ENCODE assay signal across 20 cellular contexts in genomic region chr10:131086094-131086493, GRCh38.
DNase-seq lines count a peak whose midpoint lies in the region; ATAC-seq, FAIRE-seq and TF ChIP-seq lines count a peak whose summit lies in the region.
"Had no signal": no experiment of that assay in that cellular context is flagged by ENCODE, and none has a peak within 500 bp of the region (broad histone marks: within the 10 kb centered on the region; RNA-seq: fewer than 3 reads in every experiment).

No MANE protein-coding gene starts in this region.

- H2AK5ac ChIP-seq in trophoblast cell (ENCODE audit: low read length): peak overlapping the region; percentile 25

- no peak overlapping the region for H3K4ac ChIP-seq in trophoblast cell (ENCODE audit: low read depth, low read length)

- ATAC-seq in HepG2: peak; percentile 87
- ATAC-seq in right lobe of liver: no peak
- ATAC-seq: GM12878, HCT116 had no signal

- no peak overlapping the region for H3K4me3 ChIP-seq in HepG2 (replicated peaks in 1 of 3; ENCODE audit: insufficient read depth in 1 of 3, low read depth in 2 of 3, low read length in 3 of 3)
- H3K4me3 ChIP-seq in right lobe of liver: no peak overlapping the region
- no peak overlapping the region for H3K4me3 ChIP-seq in trophoblast cell (ENCODE audit: low read depth, low read length)
- no peak overlapping the region for H3K4me3 ChIP-seq in suprapubic skin
- H3K4me3 ChIP-seq: BLaER1, GM12878, GM23248 had no signal

- H3K14ac ChIP-seq in trophoblast cell (ENCODE audit: low read length): peak overlapping the region; percentile 36

- TF ChIP-seq EP300 in HepG2 (IDR thresholded peaks at IDR 0.05; ENCODE audit: low read depth in 2 of 2, low read length in 2 of 2) (0 out of 4 replicates have a peak, but pooled peaks of 1 of the 2 experiments have one; percentile 32), HepG2 (CRISPR knock-in tag; IDR thresholded peaks at IDR 0.05; ENCODE audit: borderline replicate concordance) (no peak), suprapubic skin (IDR thresholded peaks at IDR 0.05) (no peak)

- peak overlapping the region; percentile 38 for H3K18ac ChIP-seq in trophoblast cell (ENCODE audit: low read length)

- peak overlapping the region; percentile 5; the same call in 1 of the 2 replicates for H3K4me2 ChIP-seq in HepG2 (ENCODE audit: low read depth, low read length)
- no peak overlapping the region for H3K4me2 ChIP-seq in trophoblast cell (ENCODE audit: low read length)

- no peaks in the 10 kb centered on the region for H3K79me2 ChIP-seq in HepG2 (ENCODE audit: insufficient read depth, low read length)
- H3K79me2 ChIP-seq in trophoblast cell (ENCODE audit: control insufficient read depth, insufficient read depth, low read length, poor library complexity): no peaks in the 10 kb centered on the region

- peaks cover 2 to 41% of the 10 kb centered on the region in 2 experiments; a peak in 4 of 5 replicates for H3K27me3 ChIP-seq in HepG2 (ENCODE audit: control insufficient read depth in 1 of 2, insufficient read depth in 2 of 2, low read length in 2 of 2)
- no peaks in the 10 kb centered on the region for H3K27me3 ChIP-seq in right lobe of liver
- no peaks in the 10 kb centered on the region for H3K27me3 ChIP-seq in trophoblast cell (ENCODE audit: insufficient read depth, low read length)
- peaks cover 32% of the 10 kb centered on the region for H3K27me3 ChIP-seq in suprapubic skin
- H3K27me3 ChIP-seq: BLaER1 had no signal

- no peak overlapping the region for H4K12ac ChIP-seq in trophoblast cell (ENCODE audit: low read depth, low read length)

- peak overlapping the region; percentile 58 for H2BK12ac ChIP-seq in trophoblast cell (ENCODE audit: low read length)

- H4K91ac ChIP-seq in trophoblast cell (ENCODE audit: low read depth, low read length): peak overlapping the region; percentile 71

- no TSS peak for BruUV-seq in HepG2 (replicated peaks; lab: Mats Ljungman, UMichigan)

- FAIRE-seq in HepG2 (lab: Jason Lieb, UNC): no peak
- FAIRE-seq: GM12878, GM19239, H54 had no signal

- H3K27ac ChIP-seq in HepG2 (ENCODE audit: extremely low read length, insufficient read depth, low read length) (no peak overlapping the region), right lobe of liver (no peak overlapping the region), trophoblast cell (ENCODE audit: low read depth, low read length) (peak overlapping the region; percentile 62), suprapubic skin (no peak overlapping the region), caudate nucleus (ENCODE audit: low read depth, low read length) (no peak overlapping the region)
- H3K27ac ChIP-seq: BLaER1, GM23248, HL-60 had no signal

- intact Hi-C loops in HepG2 (cut with micrococcal nuclease; ENCODE audit: unreplicated experiment): no loop called here
- intact Hi-C loops in right lobe of liver (cut with DNase I): no loop called here

- H4K8ac ChIP-seq in trophoblast cell (ENCODE audit: low read depth, low read length): peak overlapping the region; percentile 55

- 0% methylated on average over 2 of the region's 6 CpGs for WGBS in HepG2 (ENCODE audit: low lambda C conversion rate)
- WGBS in right lobe of liver (ENCODE audit: insufficient coverage, low coverage, low lambda C conversion rate, missing lambda C conversion rate): 94% methylated on average over 2 of the region's 6 CpGs
- WGBS in trophoblast cell (ENCODE audit: extremely low coverage, insufficient coverage, insufficient read length): no CpG with 5 or more reads among the region's 6 CpGs
- WGBS in suprapubic skin: 96% methylated on average over 2 of the region's 6 CpGs

- TF ChIP-seq RAD21 in HepG2 (CRISPR knock-in tag; IDR thresholded peaks at IDR 0.05): no peak

- peak overlapping the region; percentile 76 for H2BK5ac ChIP-seq in trophoblast cell (ENCODE audit: low read depth, low read length, poor library complexity)

- H3K9ac ChIP-seq in HepG2 (ENCODE audit: insufficient read depth, low read depth, low read length) (no peak overlapping the region), trophoblast cell (ENCODE audit: low read length) (no peak overlapping the region)
- H3K9ac ChIP-seq: BLaER1, GM23248 had no signal

- peak overlapping the region; percentile 21 for H2BK120ac ChIP-seq in trophoblast cell (ENCODE audit: insufficient read depth, low read length, poor library complexity)

- no peak overlapping the region for H2AFZ ChIP-seq in HepG2 (ENCODE audit: low read length)
- no peak overlapping the region for H2AFZ ChIP-seq in trophoblast cell (ENCODE audit: insufficient read depth, low read length, poor library complexity)
- H2AFZ ChIP-seq: GM23248 had no signal

- peaks cover 29% of the 10 kb centered on the region for H3K79me1 ChIP-seq in trophoblast cell (ENCODE audit: low read length)

- CTCF ChIA-PET in HepG2 (lab: Yijun Ruan, JAX; ENCODE audit: low intra/inter-chr PET ratio, low total read pairs): no interaction called here

- POLR2A ChIA-PET in HepG2 (lab: Yijun Ruan, JAX): interaction anchor here (1.0 kb wide), 1 partner anchor 8 kb away, joined by 3 read pairs; no protein-coding TSS in a partner anchor

- peaks cover 20% of the 10 kb centered on the region for H3K4me1 ChIP-seq in HepG2 (ENCODE audit: insufficient read depth, low read length)
- H3K4me1 ChIP-seq in right lobe of liver: no peaks in the 10 kb centered on the region
- peaks cover 26 to 28% of the 10 kb centered on the region in 2 experiments for H3K4me1 ChIP-seq in trophoblast cell (ENCODE audit: control insufficient read depth in 1 of 2, insufficient read depth in 2 of 2, low read length in 2 of 2)
- H3K4me1 ChIP-seq in suprapubic skin: no peaks in the 10 kb centered on the region

- no peak overlapping the region for H3K23ac ChIP-seq in trophoblast cell (ENCODE audit: low read length)

- peak; percentile 88 for DNase-seq in HepG2 (ENCODE audit: low spot score)
- no peak for DNase-seq in right lobe of liver
- DNase-seq in SW480 (ENCODE audit: low spot score): peak; percentile 63
- DNase-seq in trophoblast cell: no peak
- no peak for DNase-seq in suprapubic skin (ENCODE audit: low spot score in 2 of 2)
- no peak for DNase-seq in MV-4-11 (lab: John Stamatoyannopoulos, UW)
- DNase-seq in caudate nucleus (lab: John Stamatoyannopoulos, UW): no peak
- DNase-seq: 8988T; Calu3; CD4-positive, alpha-beta memory T cell; DMS79 treated with DMSO at 0.1 percent for 48 hours; EL; GM23248; HFFc6 had no signal

- TF ChIP-seq CTCF in HepG2 (CRISPR knock-in tag; IDR thresholded peaks at IDR 0.05): no peak
- no peak for TF ChIP-seq CTCF in right lobe of liver (IDR thresholded peaks at IDR 0.05)
- TF ChIP-seq CTCF in suprapubic skin (IDR thresholded peaks at IDR 0.05): no peak

- TF ChIP-seq POLR2A in HepG2 (IDR thresholded peaks at IDR 0.05; ENCODE audit: insufficient read depth in 1 of 2, low read depth in 2 of 2, low read length in 2 of 2): no peak
- no peak for TF ChIP-seq POLR2A in right lobe of liver (IDR thresholded peaks at IDR 0.05)
- no peak for TF ChIP-seq POLR2A in suprapubic skin (IDR thresholded peaks at IDR 0.05)

- H3K36me3 ChIP-seq in HepG2 (replicated peaks in 1 of 2; ENCODE audit: control insufficient read depth in 1 of 2, insufficient read depth in 2 of 2, low read length in 2 of 2) (no peaks in the 10 kb centered on the region), right lobe of liver (no peaks in the 10 kb centered on the region), trophoblast cell (ENCODE audit: control insufficient read depth in 1 of 2, insufficient read depth in 2 of 2, low read length in 2 of 2) (no peaks in the 10 kb centered on the region), suprapubic skin (no peaks in the 10 kb centered on the region)
- H3K36me3 ChIP-seq: BLaER1 had no signal

- H4K20me1 ChIP-seq in HepG2 (ENCODE audit: insufficient read depth, low read length): no peaks in the 10 kb centered on the region; the same call in 1 of the 2 replicates
- H4K20me1 ChIP-seq: BLaER1 had no signal

- no peaks in the 10 kb centered on the region for H3K9me3 ChIP-seq in HepG2 (ENCODE audit: low read length)
- H3K9me3 ChIP-seq in right lobe of liver: no peaks in the 10 kb centered on the region
- peaks cover 4% of the 10 kb centered on the region for H3K9me3 ChIP-seq in trophoblast cell (ENCODE audit: insufficient read depth, low read depth, low read length)
- no peaks in the 10 kb centered on the region for H3K9me3 ChIP-seq in suprapubic skin
- H3K9me3 ChIP-seq: BLaER1 had no signal

- in situ Hi-C loops in HepG2 (cut with HindIII; ENCODE audit: extremely low pct_ligation_motif_present, low pct_unique_long_range_greater_than_20kb): no loop called here

TF ChIP-seq in HepG2, 621 proteins besides CTCF, POLR2A, EP300 and RAD21 (continues in another document):
- TF ChIP-seq SOX6 (IDR thresholded peaks at IDR 0.05): no peak
- TF ChIP-seq SOX6 (CRISPR knock-in tag; IDR thresholded peaks at IDR 0.05): peak; percentile 75; the same call in 1 of the 2 replicates
- 0 out of 2 replicates have a peak, but pooled peaks have one; percentile 12 for TF ChIP-seq TCF7 (IDR thresholded peaks at IDR 0.05; ENCODE audit: low read depth)
- TF ChIP-seq SALL1 (CRISPR knock-in tag; IDR thresholded peaks at IDR 0.05): peak; percentile 27; the same call in 1 of the 2 replicates
- TF ChIP-seq ZXDC (CRISPR knock-in tag; IDR thresholded peaks at IDR 0.05): 0 out of 2 replicates have a peak, but pooled peaks have one; percentile 0
- TF ChIP-seq EHMT2 (IDR thresholded peaks at IDR 0.05; ENCODE audit: borderline replicate concordance, low read depth, low read length): peak; percentile 46; the same call in 1 of the 2 replicates
- TF ChIP-seq CCDC6 (CRISPR knock-in tag; IDR thresholded peaks at IDR 0.05): no peak
- TF ChIP-seq EZH2 (conservative IDR thresholded peaks at IDR 0.05; ENCODE audit: low read depth, low read length): no peak

Comparison
In these comparisons a context has a peak if more than half of its experiments do, and no peak if none do; other contexts are left out.
1. DNase-seq: peak in HepG2 (single experiment) and SW480 (single experiment); none in right lobe of liver (0 of 3), trophoblast cell (0 of 2), suprapubic skin (0 of 2), MV-4-11 (single experiment) and caudate nucleus (0 of 61).